Comparison of ENCODE assay signal across 10 cellular contexts in genomic region chr17:35726609-35727460, GRCh38. TPM values are rescaled to one million over a fixed set of nuclear protein-coding genes. Genes with fewer than 3 reads are reported as not detected.
DNase-seq lines count a peak whose midpoint lies in the region; ATAC-seq and TF ChIP-seq lines count a peak whose summit lies in the region.
"Had no signal": no experiment of that assay in that cellular context is flagged by ENCODE, and none has a peak within 500 bp of the region (broad histone marks: within the 10 kb centered on the region; RNA-seq: fewer than 3 reads in every experiment).

No MANE protein-coding gene starts in this region.

- H3K9me3 Mint-ChIP-seq in Calu3 (ENCODE audit: low read depth, unreplicated experiment) = no peaks in the 10 kb centered on the region
- H3K9me3 Mint-ChIP-seq in endodermal cell = no peaks in the 10 kb centered on the region
- no peaks in the 10 kb centered on the region for H3K9me3 Mint-ChIP-seq in osteocyte (ENCODE audit: unreplicated experiment)

- peaks cover 48% of the 10 kb centered on the region for H3K36me3 ChIP-seq in endodermal cell (ENCODE audit: control insufficient read depth, insufficient read depth, low read length)

- no TSS peak for BruUV-seq in Calu3 (replicated peaks; lab: Mats Ljungman, UMichigan)

- H3K27me3 Mint-ChIP-seq in Calu3 (ENCODE audit: unreplicated experiment) (peaks cover 12% of the 10 kb centered on the region), endodermal cell (ENCODE audit: insufficient read depth) (no peaks in the 10 kb centered on the region), osteocyte (ENCODE audit: unreplicated experiment) (no peaks in the 10 kb centered on the region)

- H3K4me1 Mint-ChIP-seq in Calu3 (ENCODE audit: low read depth, unreplicated experiment) (peaks cover 7% of the 10 kb centered on the region), endodermal cell (peaks cover 57% of the 10 kb centered on the region), osteocyte (ENCODE audit: unreplicated experiment) (peaks cover 58% of the 10 kb centered on the region)

- H3K27ac Mint-ChIP-seq in Calu3 (ENCODE audit: unreplicated experiment) = no peak overlapping the region
- H3K27ac Mint-ChIP-seq in endodermal cell = no peak overlapping the region
- H3K27ac Mint-ChIP-seq in osteocyte (ENCODE audit: unreplicated experiment) = peak overlapping the region; percentile 98

- peak; percentile 46 for DNase-seq in Calu3
- peak; percentile 85 for DNase-seq in LHCN-M2 (ENCODE audit: low read depth)
- peak; percentile 81 for DNase-seq in endodermal cell
- DNase-seq in osteocyte (ENCODE audit: extremely low spot score, unreplicated experiment) = peak; percentile 98
- DNase-seq in activated CD4-positive, alpha-beta T cell treated with anti-CD3 and anti-CD28 coated beads for 1 hour = no peak
- no peak for DNase-seq in nucleus accumbens (lab: John Stamatoyannopoulos, UW)
- DNase-seq: activated CD4-positive, alpha-beta T cell treated with anti-CD3 and anti-CD28 coated beads, Interleukin-2, amount 50 U/mL, for 4 hours; hippocampal formation had no signal

- H3K4me3 Mint-ChIP-seq in Calu3 (ENCODE audit: low read depth, unreplicated experiment) = no peak overlapping the region
- no peak overlapping the region for H3K4me3 Mint-ChIP-seq in endodermal cell
- H3K4me3 Mint-ChIP-seq in osteocyte (ENCODE audit: unreplicated experiment) = no peak overlapping the region

- 77 to 88% methylated on average over 4 to 9 of the region's 9 CpGs for WGBS in endodermal cell (ENCODE audit: insufficient coverage in 1 of 2, insufficient read length in 1 of 2), 2 experiments

- CTCF ChIA-PET in Calu3 (lab: Charles Lee) = no interaction called here

- TF ChIP-seq CTCF in Calu3 (IDR thresholded peaks at IDR 0.05; ENCODE audit: unreplicated experiment) (no peak), endodermal cell (conservative IDR thresholded peaks at IDR 0.05) (no peak), osteocyte (IDR thresholded peaks at IDR 0.05) (no peak)

- peaks cover 34% of the 10 kb centered on the region for H3K4me1 ChIP-seq in endodermal cell (ENCODE audit: control insufficient read depth, insufficient read depth, low read length)

- no peaks in the 10 kb centered on the region for H3K9me3 ChIP-seq in endodermal cell (ENCODE audit: control insufficient read depth, low read length)

- no peaks in the 10 kb centered on the region for H3K27me3 ChIP-seq in endodermal cell (ENCODE audit: control insufficient read depth, insufficient read depth, low read length, poor library complexity, severe bottlenecking)

- intact Hi-C loops in Calu3 (cut with micrococcal nuclease; ENCODE audit: unreplicated experiment) = no loop called here

- H3K4me3 ChIP-seq in endodermal cell (ENCODE audit: low read length) = no peak overlapping the region

- peak overlapping the region; percentile 21 for H3K27ac ChIP-seq in endodermal cell (ENCODE audit: low read depth, low read length)

- H3K9ac ChIP-seq in endodermal cell (ENCODE audit: extremely low read depth, low read length, poor library complexity, severe bottlenecking) = no peak overlapping the region

- ATAC-seq in GM19452 (IDR thresholded peaks at IDR 0.05; ENCODE audit: unreplicated experiment) = no peak
- no peak for ATAC-seq in GM19328 (IDR thresholded peaks at IDR 0.05; ENCODE audit: unreplicated experiment)

- peaks cover 22% of the 10 kb centered on the region for H3K36me3 Mint-ChIP-seq in Calu3 (ENCODE audit: insufficient read depth, unreplicated experiment)
- H3K36me3 Mint-ChIP-seq in endodermal cell (ENCODE audit: low read depth) = peaks cover 27% of the 10 kb centered on the region
- H3K36me3 Mint-ChIP-seq in osteocyte (ENCODE audit: unreplicated experiment) = peaks cover 25% of the 10 kb centered on the region

RNA-seq across cellular contexts. Expression of gene RASL10B, which starts 4.6 kb away (rescaled TPM):
- 0.95 and 1.4 TPM in 2 replicates for total RNA-seq in Calu3 (2022)
- total RNA-seq in LHCN-M2 (2014; rRNA removed) = 0.32 and 0.63 TPM in 2 replicates
- 0.74 TPM for polyA plus RNA-seq in LHCN-M2 (2012)
- total RNA-seq in endodermal cell = 10 to 100 TPM; 28.6 to 31.9 TPM
- 15.8 TPM for polyA plus RNA-seq in endodermal cell (2013, experiment 1 of 2)
- 16.5 TPM for polyA plus RNA-seq in endodermal cell (2013, experiment 2 of 2)
- 15.6 and 16.2 TPM in 2 replicates for total RNA-seq in osteocyte

RNA-seq across cellular contexts. Expression of gene GAS2L2, which starts 26.2 kb away (rescaled TPM):
- total RNA-seq in Calu3 (2022) (not detected in 2 replicates), LHCN-M2 (2014; rRNA removed) (not detected in 2 replicates), endodermal cell (under 1 TPM in 1 of 2 donors, not detected in 1; 0.09 TPM), osteocyte (not detected in 2 replicates)
- polyA plus RNA-seq in LHCN-M2 (2012) = 0.01 TPM
- polyA plus RNA-seq in endodermal cell (2013, experiment 1 of 2) = 0.11 TPM
- polyA plus RNA-seq in endodermal cell (2013, experiment 2 of 2) = 0.12 TPM

RNA-seq across cellular contexts. Expression of gene C17orf50, which starts 33.9 kb away (rescaled TPM):
- not detected in 2 replicates for total RNA-seq in Calu3 (2022)
- not detected in 2 replicates for total RNA-seq in LHCN-M2 (2014; rRNA removed)
- not detected for polyA plus RNA-seq in LHCN-M2 (2012)
- total RNA-seq in endodermal cell = not detected
- polyA plus RNA-seq in endodermal cell (2013, experiment 1 of 2) = not detected
- polyA plus RNA-seq in endodermal cell (2013, experiment 2 of 2) = not detected
- total RNA-seq in osteocyte = not detected in 2 replicates

Comparison
In these comparisons a context has a peak if more than half of its experiments do, and no peak if none do; other contexts are left out.
1. DNase-seq: peak in Calu3 (single experiment), LHCN-M2 (single experiment), endodermal cell (single experiment) and osteocyte (single experiment); none in activated CD4-positive, alpha-beta T cell treated with anti-CD3 and anti-CD28 coated beads for 1 hour (single experiment) and nucleus accumbens (0 of 56).